Comparison of ENCODE assay signal across 14 cellular contexts in the genomic region with DNA sequence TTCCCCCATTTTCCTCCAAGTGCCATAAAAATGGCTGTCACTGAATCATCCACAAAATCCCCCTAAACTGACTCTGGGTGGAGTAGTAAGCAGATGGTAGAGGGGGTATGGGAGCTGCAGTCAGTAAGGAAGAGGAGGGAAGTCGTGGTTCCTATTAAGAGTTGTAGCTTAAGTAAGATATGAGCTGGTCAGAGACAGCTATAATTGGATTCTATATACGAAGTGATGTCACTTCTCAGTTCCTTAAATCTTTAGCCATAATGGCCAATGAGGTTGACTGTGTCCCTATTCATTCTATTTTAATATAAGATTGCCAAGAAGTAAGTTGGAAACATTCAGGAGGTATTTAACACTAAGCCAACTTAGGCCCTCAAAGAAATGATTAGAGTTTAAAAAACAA.
"Had no signal": no experiment of that assay in that cellular context is flagged by ENCODE, and none has a peak within 500 bp of the region (broad histone marks: within the 10 kb centered on the region; RNA-seq: fewer than 3 reads in every experiment).

No MANE protein-coding gene starts in this region.

- H3K4me3 ChIP-seq: colonic mucosa, esophagus squamous epithelium, pancreas, stomach, thoracic aorta had no signal

- DNase-seq: activated CD4-positive, alpha-beta T cell treated with anti-CD3 and anti-CD28 coated beads, Interleukin-2, amount 10 ng/mL, durations not matched to agents 24 days and 14 days; activated naive CD4-positive, alpha-beta T cell treated with anti-CD3 and anti-CD28 coated beads, Interleukin-2, amount 50 U/mL, for 16 hours; caudate nucleus; colonic mucosa; esophagus squamous epithelium; foreskin fibroblast; left colon; naive B cell; pancreas; retina; stimulated activated CD4-positive, alpha-beta T cell treated with anti-CD3 and anti-CD28 coated beads, Interleukin-15, amount 100 ng/mL, for 24 hours; stomach had no signal

- FAIRE-seq: pancreas had no signal

- H3K27me3 ChIP-seq: colonic mucosa, esophagus squamous epithelium, pancreas, stomach had no signal

- H3K27ac ChIP-seq: colonic mucosa, esophagus squamous epithelium, pancreas, stomach, thoracic aorta had no signal

- H3K4me1 ChIP-seq: colonic mucosa, pancreas had no signal

- ATAC-seq: left colon, pancreas, WTC11 had no signal

- H3K36me3 ChIP-seq: colonic mucosa, esophagus squamous epithelium, pancreas, stomach, thoracic aorta had no signal

- H3K9me3 ChIP-seq: colonic mucosa, esophagus squamous epithelium, pancreas, stomach, thoracic aorta had no signal
